In the genomic region with DNA sequence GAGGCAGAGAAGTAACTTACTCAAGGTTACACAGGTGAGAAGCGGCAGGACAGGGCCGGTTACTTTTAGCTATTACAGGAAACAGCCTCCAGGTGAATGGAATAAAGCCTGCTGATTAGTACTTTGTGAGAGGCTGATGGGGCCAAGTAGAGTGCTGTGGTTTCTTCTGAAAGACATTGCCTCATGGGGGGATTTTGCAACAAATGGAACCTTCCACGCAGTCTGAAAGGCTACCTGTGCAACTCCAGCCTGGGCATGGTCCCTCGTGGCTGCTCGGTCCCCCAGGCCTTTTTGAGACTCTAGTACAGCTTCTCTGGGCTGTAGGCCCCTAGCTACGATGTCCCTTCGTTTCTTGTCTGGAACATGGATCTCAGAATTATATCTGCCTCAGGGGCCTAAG, we compare ENCODE assay signal across 11 cellular contexts. TPM values are rescaled to one million over a fixed set of nuclear protein-coding genes. Genes with fewer than 3 reads are reported as not detected.
DNase-seq lines count a peak whose midpoint lies in the region; ATAC-seq and TF ChIP-seq lines count a peak whose summit lies in the region.
"Had no signal": no experiment of that assay in that cellular context is flagged by ENCODE, and none has a peak within 500 bp of the region (broad histone marks: within the 10 kb centered on the region; RNA-seq: fewer than 3 reads in every experiment).

No MANE protein-coding gene starts in this region.

- intact Hi-C loops in activated B cell treated with CpG ODN at 0.5 μM for 24 hours (cut with micrococcal nuclease) = loop anchor here (5.0 kb wide), 1 partner anchor 226 kb away; a partner anchor contains a TSS
- intact Hi-C loops in lower lobe of right lung (cut with DNase I) = no loop called here
- intact Hi-C loops in thyroid gland (cut with DNase I) = no loop called here

- H3K27ac Mint-ChIP-seq in activated CD8-positive, alpha-beta memory T cell treated with anti-CD3 and anti-CD28 coated beads, Interleukin-2, amount 10 ng/mL, durations not matched to agents 7 days and 5 days = peak overlapping the region; percentile 92
- peak overlapping the region; percentile 95 for H3K27ac Mint-ChIP-seq in activated B cell treated with CpG ODN at 0.5 μM for 24 hours

- no peaks in the 10 kb centered on the region for H3K27me3 Mint-ChIP-seq in activated CD8-positive, alpha-beta memory T cell treated with anti-CD3 and anti-CD28 coated beads, Interleukin-2, amount 10 ng/mL, durations not matched to agents 7 days and 5 days
- no peaks in the 10 kb centered on the region for H3K27me3 Mint-ChIP-seq in activated B cell treated with CpG ODN at 0.5 μM for 24 hours

- ATAC-seq in activated CD8-positive, alpha-beta memory T cell treated with anti-CD3 and anti-CD28 coated beads, Interleukin-2, amount 10 ng/mL, durations not matched to agents 7 days and 5 days = no peak
- ATAC-seq in activated B cell treated with CpG ODN at 0.5 μM for 24 hours (ENCODE audit: low read depth) = no peak
- no peak for ATAC-seq in lower lobe of right lung
- no peak for ATAC-seq in HG03025 (IDR thresholded peaks at IDR 0.05; ENCODE audit: low FRiP score, unreplicated experiment)

- peaks cover 47% of the 10 kb centered on the region for H3K4me1 Mint-ChIP-seq in activated CD8-positive, alpha-beta memory T cell treated with anti-CD3 and anti-CD28 coated beads, Interleukin-2, amount 10 ng/mL, durations not matched to agents 7 days and 5 days
- H3K4me1 Mint-ChIP-seq in activated B cell treated with CpG ODN at 0.5 μM for 24 hours = peaks cover 82% of the 10 kb centered on the region

- DNase-seq in activated CD8-positive, alpha-beta memory T cell treated with anti-CD3 and anti-CD28 coated beads, Interleukin-2, amount 10 ng/mL, durations not matched to agents 7 days and 5 days = no peak
- no peak for DNase-seq in activated CD8-positive, alpha-beta memory T cell treated with anti-CD3 and anti-CD28 coated beads, Interleukin-2, amount 50 U/mL, for 4 hours
- no peak for DNase-seq in activated B cell treated with CpG ODN at 0.5 μM for 24 hours
- DNase-seq in lower lobe of right lung = no peak
- DNase-seq in thyroid gland = no peak
- DNase-seq in islet precursor cell = no peak
- no peak for DNase-seq in NCI-H1105 treated with DMSO at 0.1 percent for 48 hours (lab: John Stamatoyannopoulos, UW)
- DNase-seq: NCI-H1694; stimulated activated CD4-positive, alpha-beta T cell treated with anti-CD3 and anti-CD28 coated beads, Interleukin-1b, Interleukin-23, amount 100 ng/mL, for 48 hours had no signal

- TF ChIP-seq CTCF in activated B cell treated with CpG ODN at 0.5 μM for 24 hours (IDR thresholded peaks at IDR 0.05) = no peak
- TF ChIP-seq CTCF in lower lobe of right lung (IDR thresholded peaks at IDR 0.05) = no peak
- TF ChIP-seq CTCF in thyroid gland (IDR thresholded peaks at IDR 0.05) = no peak

- H3K9me3 ChIP-seq in lower lobe of right lung = no peaks in the 10 kb centered on the region
- H3K9me3 ChIP-seq in thyroid gland = no peaks in the 10 kb centered on the region

- peak overlapping the region; percentile 92 for H3K27ac ChIP-seq in lower lobe of right lung
- peak overlapping the region in 2 of 3 donors; percentile 3 to 39 for H3K27ac ChIP-seq in thyroid gland
- H3K27ac ChIP-seq: cardiac muscle cell had no signal

- H3K27me3 ChIP-seq in lower lobe of right lung (ENCODE audit: low read depth) (no peaks in the 10 kb centered on the region), thyroid gland (no peaks in the 10 kb centered on the region)
- H3K27me3 ChIP-seq: cardiac muscle cell had no signal

- H3K4me1 ChIP-seq in lower lobe of right lung (peaks cover 49% of the 10 kb centered on the region), thyroid gland (peaks cover 28 to 35% of the 10 kb centered on the region in 2 donors)

- H3K4me3 ChIP-seq in lower lobe of right lung (no peak overlapping the region), thyroid gland (replicated peaks in 1 of 3) (no peak overlapping the region)
- H3K4me3 ChIP-seq: cardiac muscle cell had no signal

- H3K4me3 Mint-ChIP-seq in activated CD8-positive, alpha-beta memory T cell treated with anti-CD3 and anti-CD28 coated beads, Interleukin-2, amount 10 ng/mL, durations not matched to agents 7 days and 5 days = peak overlapping the region; percentile 91
- H3K4me3 Mint-ChIP-seq in activated B cell treated with CpG ODN at 0.5 μM for 24 hours = peak overlapping the region; percentile 90

- WGBS in thyroid gland, 2 donors = 89 to 95% methylated on average over 4 to 7 of the region's 7 CpGs

- peaks cover 3% of the 10 kb centered on the region for H3K36me3 ChIP-seq in lower lobe of right lung
- H3K36me3 ChIP-seq in thyroid gland = no peaks in the 10 kb centered on the region
- H3K36me3 ChIP-seq: cardiac muscle cell had no signal

- CTCF ChIA-PET in activated CD8-positive, alpha-beta memory T cell treated with anti-CD3 and anti-CD28 coated beads, Interleukin-2, amount 10 ng/mL, durations not matched to agents 7 days and 5 days (lab: Charles Lee) = interaction anchor here (4.3 to 6.0 kb wide), 3 partner anchors 21 to 208 kb away, joined by 18 to 35 read pairs (median 28); no protein-coding TSS in a partner anchor
- CTCF ChIA-PET in activated B cell treated with CpG ODN at 0.5 μM for 24 hours (lab: Charles Lee) = interaction anchor here (1.0 to 3.6 kb wide), 2 partner anchors 20 to 75 kb away, joined by 3 to 18 read pairs; no protein-coding TSS in a partner anchor

- POLR2A ChIA-PET in activated B cell treated with CpG ODN at 0.5 μM for 24 hours (lab: Charles Lee) = interaction anchor here (1.4 to 12.7 kb wide), 4 partner anchors 10 to 162 kb away, joined by 4 to 161 read pairs (median 7); a partner anchor contains a TSS

- no peaks in the 10 kb centered on the region for H3K9me3 Mint-ChIP-seq in activated CD8-positive, alpha-beta memory T cell treated with anti-CD3 and anti-CD28 coated beads, Interleukin-2, amount 10 ng/mL, durations not matched to agents 7 days and 5 days (ENCODE audit: low read depth)
- no peaks in the 10 kb centered on the region for H3K9me3 Mint-ChIP-seq in activated B cell treated with CpG ODN at 0.5 μM for 24 hours

- H3K36me3 Mint-ChIP-seq in activated CD8-positive, alpha-beta memory T cell treated with anti-CD3 and anti-CD28 coated beads, Interleukin-2, amount 10 ng/mL, durations not matched to agents 7 days and 5 days = peaks cover 12% of the 10 kb centered on the region
- peaks cover 14% of the 10 kb centered on the region for H3K36me3 Mint-ChIP-seq in activated B cell treated with CpG ODN at 0.5 μM for 24 hours (ENCODE audit: low read depth)

- no peak for TF ChIP-seq POLR2A in thyroid gland (IDR thresholded peaks at IDR 0.05)

RNA-seq across cellular contexts. Expression of a gene that starts 2.0 kb away (rescaled TPM):
- total RNA-seq in activated CD8-positive, alpha-beta memory T cell treated with anti-CD3 and anti-CD28 coated beads, Interleukin-2, amount 10 ng/mL, durations not matched to agents 7 days and 5 days = 10 to 100 TPM; 19.7 to 21.5 TPM
- total RNA-seq in activated B cell treated with CpG ODN at 0.5 μM for 24 hours = 32.0 and 34.6 TPM in 2 replicates
- total RNA-seq in lower lobe of right lung = 19.7 TPM
- 10 to 100 TPM in 3 of 4 donors, 1 to 10 TPM in 1; 7.0 to 18.3 (median 13.0) TPM for total RNA-seq in thyroid gland

RNA-seq across cellular contexts. Expression of a gene that starts 25.5 kb away (rescaled TPM):
- 10 to 100 TPM; 62.4 to 66.7 TPM for total RNA-seq in activated CD8-positive, alpha-beta memory T cell treated with anti-CD3 and anti-CD28 coated beads, Interleukin-2, amount 10 ng/mL, durations not matched to agents 7 days and 5 days
- 68.4 and 70.2 TPM in 2 replicates for total RNA-seq in activated B cell treated with CpG ODN at 0.5 μM for 24 hours
- total RNA-seq in lower lobe of right lung = 104 TPM
- total RNA-seq in thyroid gland = 100 to 1,000 TPM; 193 to 223 (median 200) TPM

RNA-seq across cellular contexts. Expression of a gene that starts 44.5 kb away (rescaled TPM):
- total RNA-seq in activated CD8-positive, alpha-beta memory T cell treated with anti-CD3 and anti-CD28 coated beads, Interleukin-2, amount 10 ng/mL, durations not matched to agents 7 days and 5 days = not detected
- total RNA-seq in activated B cell treated with CpG ODN at 0.5 μM for 24 hours (not detected in 2 replicates), lower lobe of right lung (not detected), thyroid gland (not detected)
- total RNA-seq: cardiac muscle cell had no signal
